ENCODE assay signal across 18 cellular contexts in genomic region chr4:185270885-185271284, GRCh38.
DNase-seq lines count a peak whose midpoint lies in the region; ATAC-seq and TF ChIP-seq lines count a peak whose summit lies in the region.
"Had no signal": no experiment of that assay in that cellular context is flagged by ENCODE, and none has a peak within 500 bp of the region (broad histone marks: within the 10 kb centered on the region; RNA-seq: fewer than 3 reads in every experiment).

No MANE protein-coding gene starts in this region.

- TF ChIP-seq CTCF in C4-2B (conservative IDR thresholded peaks at IDR 0.05) (no peak), nephron progenitor cell (IDR thresholded peaks at IDR 0.05) (no peak), transverse colon (IDR thresholded peaks at IDR 0.05) (no peak)
- no peak for TF ChIP-seq CTCF in CD4-positive, alpha-beta T cell (IDR thresholded peaks at IDR 0.05)

- POLR2A ChIA-PET in CD4-positive, alpha-beta T cell (lab: Charles Lee) = no interaction called here

- no peaks in the 10 kb centered on the region for H3K9me3 Mint-ChIP-seq in nephron progenitor cell
- no peaks in the 10 kb centered on the region for H3K9me3 Mint-ChIP-seq in CD4-positive, alpha-beta T cell
- H3K9me3 Mint-ChIP-seq: GM23338, H9 had no signal

- 76 to 100% methylated on average over 5 to 6 of the region's 6 CpGs for WGBS in transverse colon (ENCODE audit: low coverage in 1 of 2), 2 donors

- CTCF ChIA-PET in CD4-positive, alpha-beta T cell (lab: Charles Lee) = no interaction called here

- intact Hi-C loops in transverse colon (cut with DNase I; ENCODE audit: low total_unique reads) = no loop called here
- intact Hi-C loops in CD4-positive, alpha-beta T cell (cut with DNase I, micrococcal nuclease) = no loop called here

- H3K4me3 ChIP-seq in rectal smooth muscle tissue (ENCODE audit: low read length) (no peak overlapping the region), transverse colon (no peak overlapping the region)
- H3K4me3 ChIP-seq: A549, GM23338 had no signal

- no peaks in the 10 kb centered on the region for H3K36me3 ChIP-seq in rectal smooth muscle tissue (ENCODE audit: control insufficient read depth, insufficient read depth, low read length)
- H3K36me3 ChIP-seq in transverse colon = no peaks in the 10 kb centered on the region

- TF ChIP-seq POLR2A in transverse colon (IDR thresholded peaks at IDR 0.05) = no peak

- DNase-seq in nephron progenitor cell (no peak), transverse colon (no peak), AML-193 (lab: John Stamatoyannopoulos, UW) (no peak)
- DNase-seq in CD4-positive, alpha-beta T cell = no peak
- DNase-seq: 8988T; ACHN; C1 segment of cervical spinal cord; CD4-positive, CD25-positive, alpha-beta regulatory T cell; COR-L47; DMS153; DND-41; H9 had no signal

- H3K36me3 Mint-ChIP-seq in nephron progenitor cell (ENCODE audit: low read depth) = no peaks in the 10 kb centered on the region
- peaks cover 52% of the 10 kb centered on the region for H3K36me3 Mint-ChIP-seq in CD4-positive, alpha-beta T cell (ENCODE audit: low read depth)

- H3K9ac ChIP-seq in rectal smooth muscle tissue (ENCODE audit: low read length) = no peak overlapping the region

- H3K27me3 ChIP-seq in rectal smooth muscle tissue (ENCODE audit: control insufficient read depth, insufficient read depth, low read length) (no peaks in the 10 kb centered on the region), transverse colon (no peaks in the 10 kb centered on the region)
- H3K27me3 ChIP-seq in CD4-positive, alpha-beta T cell (ENCODE audit: control insufficient read depth, insufficient read depth, low read length) = no peaks in the 10 kb centered on the region

- no peak for ATAC-seq in HG03196 (IDR thresholded peaks at IDR 0.05; ENCODE audit: unreplicated experiment)
- ATAC-seq in CD4-positive, alpha-beta T cell (ENCODE audit: poor library complexity) = no peak
- ATAC-seq: A549, GM23338, HCT116 had no signal

- H3K4me1 ChIP-seq in rectal smooth muscle tissue (ENCODE audit: control insufficient read depth, insufficient read depth, low read length) (no peaks in the 10 kb centered on the region), transverse colon (peaks cover 0 to 8% (median 6%) of the 10 kb centered on the region in 4 donors)

- H3K27ac ChIP-seq in C4-2B (peak overlapping the region; percentile 67; the same call in 1 of the 2 replicates), rectal smooth muscle tissue (ENCODE audit: low read depth, low read length) (peak overlapping the region; percentile 50), transverse colon (peak overlapping the region in 3 of 4 donors; percentile 35 to 50 (median 45))
- H3K27ac ChIP-seq in CD4-positive, alpha-beta T cell (ENCODE audit: low read depth, low read length) = no peak overlapping the region
- H3K27ac ChIP-seq: A549 had no signal

- no peak for TF ChIP-seq EP300 in transverse colon (IDR thresholded peaks at IDR 0.05; ENCODE audit: low read depth)

- no peaks in the 10 kb centered on the region for H3K27me3 Mint-ChIP-seq in nephron progenitor cell (ENCODE audit: low read depth, poor library complexity)
- H3K27me3 Mint-ChIP-seq in CD4-positive, alpha-beta T cell = no peaks in the 10 kb centered on the region
- H3K27me3 Mint-ChIP-seq: CD4-positive, CD25-positive, alpha-beta regulatory T cell had no signal

- no peaks in the 10 kb centered on the region for H3K9me3 ChIP-seq in transverse colon
- H3K9me3 ChIP-seq in CD4-positive, alpha-beta T cell (ENCODE audit: control insufficient read depth, low read length) = no peaks in the 10 kb centered on the region
- H3K9me3 ChIP-seq: A549 had no signal

- H3K4me1 Mint-ChIP-seq in nephron progenitor cell = peaks cover 21% of the 10 kb centered on the region
- H3K4me1 Mint-ChIP-seq in CD4-positive, alpha-beta T cell (ENCODE audit: low read depth) = peaks cover 7% of the 10 kb centered on the region

- H3K27ac Mint-ChIP-seq in nephron progenitor cell = peak overlapping the region; percentile 66
- H3K27ac Mint-ChIP-seq in CD4-positive, alpha-beta T cell = no peak overlapping the region

- in situ Hi-C loops in transverse colon (cut with MboI; ENCODE audit: low pct_ligation_motif_present in 1 of 4, low pct_unique_long_range_greater_than_20kb in 1 of 4, low sequenced_read_pairs in 3 of 4) = no loop called here

- H3K4me3 Mint-ChIP-seq in nephron progenitor cell = no peak overlapping the region
- no peak overlapping the region for H3K4me3 Mint-ChIP-seq in CD4-positive, alpha-beta T cell
- H3K4me3 Mint-ChIP-seq: CD4-positive, CD25-positive, alpha-beta regulatory T cell; GM23338; H9 had no signal
